ENCODE assay signal across 21 cellular contexts in the genomic region with DNA sequence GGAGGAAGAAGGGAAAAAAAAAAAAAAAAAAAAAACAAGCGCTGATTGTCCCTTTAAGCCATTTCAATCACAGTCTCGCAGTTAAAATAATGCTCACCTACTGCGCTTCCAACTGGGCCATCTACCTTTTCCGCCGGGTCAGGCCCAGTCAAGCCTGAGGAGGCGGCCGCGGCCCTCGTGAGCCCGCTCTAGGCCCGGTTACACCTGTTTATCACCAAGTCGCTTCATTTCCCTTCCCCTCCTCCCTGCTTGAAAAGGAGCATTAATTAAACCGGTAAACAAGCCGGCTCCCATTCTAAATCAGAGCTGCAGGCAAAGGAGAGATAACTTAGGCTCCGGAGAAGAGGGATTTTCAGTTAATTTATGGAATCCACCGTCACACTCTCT.
DNase-seq lines count a peak whose midpoint lies in the region; ATAC-seq lines count a peak whose summit lies in the region.
"Had no signal": no experiment of that assay in that cellular context is flagged by ENCODE, and none has a peak within 500 bp of the region (broad histone marks: within the 10 kb centered on the region; RNA-seq: fewer than 3 reads in every experiment).

No MANE protein-coding gene starts in this region.

- H3K4me1 ChIP-seq in iPS-20b (ENCODE audit: insufficient read depth, low read length) = peaks cover 52% of the 10 kb centered on the region

- H3K27ac ChIP-seq in iPS-20b (ENCODE audit: low read length) = peak overlapping the region; percentile 35
- H3K27ac ChIP-seq: coronary artery, GM23248 had no signal

- peak overlapping the region; percentile 83; the same call in 1 of the 2 replicates for H3K9ac ChIP-seq in iPS-20b (ENCODE audit: low read depth, low read length)
- H3K9ac ChIP-seq: GM23248 had no signal

- peaks cover 99% of the 10 kb centered on the region for H3K27me3 ChIP-seq in iPS-20b (ENCODE audit: insufficient read depth, low read length)

- no peak for ATAC-seq in activated T-cell treated with anti-CD3 and anti-CD28 coated beads, Interleukin-2, amount 50 U/mL, for 72 hours (replicated peaks in 1 of 2)
- ATAC-seq in stimulated activated effector memory CD8-positive, alpha-beta T cell treated with anti-CD3 and anti-CD28 coated beads, Interleukin-12 subunit alpha, Interleukin-12 subunit beta, amount 100 ng/mL, for 72 hours = no peak
- ATAC-seq in HG03460 (IDR thresholded peaks at IDR 0.05; ENCODE audit: unreplicated experiment) = no peak
- ATAC-seq: activated CD8-positive, alpha-beta T cell treated with anti-CD3 and anti-CD28 coated beads, Interleukin-2, amount 10 ng/mL, durations not matched to agents 7 days and 5 days; left ventricle myocardium superior; sciatic nerve had no signal

- peak overlapping the region; percentile 80 for H3K4me3 ChIP-seq in iPS-20b (ENCODE audit: low read length)
- H3K4me3 ChIP-seq: GM23248 had no signal

- DNase-seq in activated T-cell treated with anti-CD3 and anti-CD28 coated beads, Interleukin-2, amount 50 U/mL, for 72 hours = no peak
- no peak for DNase-seq in activated T-cell treated with anti-CD3 and anti-CD28 coated beads, Interleukin-2, amount 50 U/mL, for 24 hours
- DNase-seq in stimulated activated effector memory CD8-positive, alpha-beta T cell treated with anti-CD3 and anti-CD28 coated beads, Interleukin-12 subunit alpha, Interleukin-12 subunit beta, amount 100 ng/mL, for 72 hours (ENCODE audit: low spot score in 2 of 2) = no peak
- DNase-seq in cortex of kidney (lab: John Stamatoyannopoulos, UW) = no peak
- DNase-seq in activated CD4-positive, alpha-beta T cell treated with anti-CD3 and anti-CD28 coated beads, Interleukin-2, amount 50 U/mL, for 4 hours = no peak
- DNase-seq: activated CD8-positive, alpha-beta T cell treated with anti-CD3 and anti-CD28 coated beads, Interleukin-2, amount 10 ng/mL, durations not matched to agents 7 days and 5 days; foreskin fibroblast; GM23248; hypothalamus; left ventricle myocardium superior; NCI-H1436; NCI-H2171 treated with DMSO at 0.1 percent for 48 hours; NCI-H69; OCI-M1 had no signal

- H3K4me1 Mint-ChIP-seq in activated T-cell treated with anti-CD3 and anti-CD28 coated beads, Interleukin-2, amount 50 U/mL, for 72 hours (ENCODE audit: low read depth) = peaks cover 17% of the 10 kb centered on the region
- H3K4me1 Mint-ChIP-seq in activated T-cell treated with anti-CD3 and anti-CD28 coated beads, Interleukin-2, amount 50 U/mL, for 24 hours (ENCODE audit: low read depth) = peaks cover 13% of the 10 kb centered on the region
- peaks cover 8 to 29% (median 13%) of the 10 kb centered on the region in 3 donors for H3K4me1 Mint-ChIP-seq in IgD-negative memory B cell
- H3K4me1 Mint-ChIP-seq in stimulated activated effector memory CD8-positive, alpha-beta T cell treated with anti-CD3 and anti-CD28 coated beads, Interleukin-12 subunit alpha, Interleukin-12 subunit beta, amount 100 ng/mL, for 72 hours = no peaks in the 10 kb centered on the region

- peaks cover 0 to 2% of the 10 kb centered on the region in 2 donors for H3K36me3 Mint-ChIP-seq in activated T-cell treated with anti-CD3 and anti-CD28 coated beads, Interleukin-2, amount 50 U/mL, for 72 hours (ENCODE audit: insufficient read depth in 2 of 2)
- H3K36me3 Mint-ChIP-seq in activated T-cell treated with anti-CD3 and anti-CD28 coated beads, Interleukin-2, amount 50 U/mL, for 24 hours (ENCODE audit: low read depth) = no peaks in the 10 kb centered on the region
- H3K36me3 Mint-ChIP-seq in IgD-negative memory B cell = peaks cover 2% of the 10 kb centered on the region
- H3K36me3 Mint-ChIP-seq in stimulated activated effector memory CD8-positive, alpha-beta T cell treated with anti-CD3 and anti-CD28 coated beads, Interleukin-12 subunit alpha, Interleukin-12 subunit beta, amount 100 ng/mL, for 72 hours = no peaks in the 10 kb centered on the region

- H3K27ac Mint-ChIP-seq in activated T-cell treated with anti-CD3 and anti-CD28 coated beads, Interleukin-2, amount 50 U/mL, for 72 hours = no peak overlapping the region
- no peak overlapping the region for H3K27ac Mint-ChIP-seq in activated T-cell treated with anti-CD3 and anti-CD28 coated beads, Interleukin-2, amount 50 U/mL, for 24 hours
- peak overlapping the region in 2 of 3 donors; percentile 12 to 57 for H3K27ac Mint-ChIP-seq in IgD-negative memory B cell
- no peak overlapping the region for H3K27ac Mint-ChIP-seq in stimulated activated effector memory CD8-positive, alpha-beta T cell treated with anti-CD3 and anti-CD28 coated beads, Interleukin-12 subunit alpha, Interleukin-12 subunit beta, amount 100 ng/mL, for 72 hours
- H3K27ac Mint-ChIP-seq: activated CD8-positive, alpha-beta T cell treated with anti-CD3 and anti-CD28 coated beads, Interleukin-2, amount 10 ng/mL, durations not matched to agents 7 days and 5 days; stimulated activated naive CD8-positive, alpha-beta T cell treated with anti-CD3 and anti-CD28 coated beads, Interleukin-15, Interleukin-2, amounts not matched to agents 100 ng/mL and 50 ng/mL, for 24 hours; T-helper 1 cell treated with Interleukin-12 subunit alpha and Interleukin-12 subunit beta and Interleukin-4 antibody, amounts not matched to agents 30 μg/mL and 1 μg/mL, for 36 hours had no signal

- no peaks in the 10 kb centered on the region for H3K9me3 ChIP-seq in iPS-20b (ENCODE audit: insufficient read depth, low read depth, low read length)

- no peaks in the 10 kb centered on the region for H3K36me3 ChIP-seq in iPS-20b (ENCODE audit: insufficient read depth, low read depth, low read length)

- H3K27me3 Mint-ChIP-seq in activated T-cell treated with anti-CD3 and anti-CD28 coated beads, Interleukin-2, amount 50 U/mL, for 72 hours (ENCODE audit: low read depth) = peaks cover 84% of the 10 kb centered on the region
- peaks cover 87% of the 10 kb centered on the region for H3K27me3 Mint-ChIP-seq in activated T-cell treated with anti-CD3 and anti-CD28 coated beads, Interleukin-2, amount 50 U/mL, for 24 hours
- peaks cover 68% of the 10 kb centered on the region for H3K27me3 Mint-ChIP-seq in IgD-negative memory B cell

- no peaks in the 10 kb centered on the region for H3K9me3 Mint-ChIP-seq in activated T-cell treated with anti-CD3 and anti-CD28 coated beads, Interleukin-2, amount 50 U/mL, for 72 hours
- no peaks in the 10 kb centered on the region for H3K9me3 Mint-ChIP-seq in activated T-cell treated with anti-CD3 and anti-CD28 coated beads, Interleukin-2, amount 50 U/mL, for 24 hours
- peaks cover 0 to 2% (median 0%) of the 10 kb centered on the region in 3 donors for H3K9me3 Mint-ChIP-seq in IgD-negative memory B cell
- no peaks in the 10 kb centered on the region for H3K9me3 Mint-ChIP-seq in stimulated activated effector memory CD8-positive, alpha-beta T cell treated with anti-CD3 and anti-CD28 coated beads, Interleukin-12 subunit alpha, Interleukin-12 subunit beta, amount 100 ng/mL, for 72 hours
- H3K9me3 Mint-ChIP-seq: stimulated activated naive CD8-positive, alpha-beta T cell treated with anti-CD3 and anti-CD28 coated beads, Interleukin-15, Interleukin-2, amounts not matched to agents 100 ng/mL and 50 ng/mL, for 24 hours; T-helper 1 cell treated with Interleukin-12 subunit alpha and Interleukin-12 subunit beta and Interleukin-4 antibody, amounts not matched to agents 30 μg/mL and 1 μg/mL, for 36 hours had no signal

- H3K4me3 Mint-ChIP-seq in activated T-cell treated with anti-CD3 and anti-CD28 coated beads, Interleukin-2, amount 50 U/mL, for 72 hours = peak overlapping the region; percentile 29 to 85
- no peak overlapping the region for H3K4me3 Mint-ChIP-seq in activated T-cell treated with anti-CD3 and anti-CD28 coated beads, Interleukin-2, amount 50 U/mL, for 24 hours
- H3K4me3 Mint-ChIP-seq in IgD-negative memory B cell = peak overlapping the region; percentile 42 to 84 (median 75)
- H3K4me3 Mint-ChIP-seq in stimulated activated effector memory CD8-positive, alpha-beta T cell treated with anti-CD3 and anti-CD28 coated beads, Interleukin-12 subunit alpha, Interleukin-12 subunit beta, amount 100 ng/mL, for 72 hours = peak overlapping the region; percentile 26
- H3K4me3 Mint-ChIP-seq: activated CD8-positive, alpha-beta T cell treated with anti-CD3 and anti-CD28 coated beads, Interleukin-2, amount 10 ng/mL, durations not matched to agents 7 days and 5 days; T-helper 1 cell treated with Interleukin-12 subunit alpha and Interleukin-12 subunit beta and Interleukin-4 antibody, amounts not matched to agents 30 μg/mL and 1 μg/mL, for 36 hours had no signal

Comparison
In these comparisons a context has a peak if more than half of its experiments do, and no peak if none do; other contexts are left out.
1. H3K27ac Mint-ChIP-seq: peak in IgD-negative memory B cell (2 of 3); none in activated T-cell treated with anti-CD3 and anti-CD28 coated beads, Interleukin-2, amount 50 U/mL, for 72 hours (single experiment), activated T-cell treated with anti-CD3 and anti-CD28 coated beads, Interleukin-2, amount 50 U/mL, for 24 hours (single experiment) and stimulated activated effector memory CD8-positive, alpha-beta T cell treated with anti-CD3 and anti-CD28 coated beads, Interleukin-12 subunit alpha, Interleukin-12 subunit beta, amount 100 ng/mL, for 72 hours (single experiment).